ENCODE assay signal across 8 cellular contexts in the genomic region with DNA sequence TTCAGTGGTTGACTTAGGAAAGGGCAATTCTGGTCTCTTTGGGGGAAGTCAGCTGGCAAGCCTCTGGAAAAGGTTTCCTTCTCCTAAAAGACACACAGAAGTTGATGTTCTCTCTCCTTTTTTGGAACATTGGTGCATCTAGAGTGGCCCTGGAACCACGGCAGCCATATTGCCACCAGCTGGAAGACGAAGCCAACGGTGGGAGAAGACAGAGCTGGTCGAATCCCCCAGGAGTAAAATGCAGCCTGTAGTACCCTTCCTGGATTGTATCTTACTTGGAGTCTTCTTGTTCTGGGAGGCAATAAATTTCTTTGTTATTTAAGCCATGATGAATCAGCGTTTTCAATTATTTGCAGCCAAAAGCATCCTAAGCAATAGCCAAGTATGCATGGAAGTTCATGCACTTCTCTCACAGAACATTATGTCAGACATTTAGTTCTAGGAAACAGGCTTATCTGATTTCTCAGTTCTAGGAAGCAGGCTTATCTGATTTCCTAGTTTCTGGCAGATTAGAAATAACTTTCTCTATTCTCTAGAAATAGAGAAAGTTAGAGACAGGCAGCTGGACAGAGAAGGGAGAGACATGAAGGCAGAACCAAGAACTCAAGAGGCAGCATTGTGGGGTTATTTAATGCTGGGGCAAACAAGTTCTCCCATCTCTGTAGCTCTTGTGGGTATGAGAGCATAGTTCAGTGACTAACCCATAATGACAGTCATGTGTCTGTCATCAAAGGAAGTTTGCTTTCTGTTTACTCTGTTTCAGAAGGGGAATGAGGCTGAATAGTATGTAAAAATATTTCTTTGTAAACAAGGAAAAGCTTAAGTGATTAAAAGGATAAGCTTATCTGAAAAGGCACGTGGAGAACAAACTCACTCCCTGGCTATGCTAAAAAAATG. TPM values are rescaled to one million over a fixed set of nuclear protein-coding genes. Genes with fewer than 3 reads are reported as not detected.
A peak's percentile ranks its signal among the peaks of the same experiment; 100 is the strongest.
DNase-seq lines count a peak whose midpoint lies in the region; FAIRE-seq and TF ChIP-seq lines count a peak whose summit lies in the region.

No MANE protein-coding gene starts in this region.

- H3K27ac ChIP-seq in skeletal muscle tissue (ENCODE audit: low read depth, low read length) = peak overlapping the region; percentile 2

- peak; percentile 76 for FAIRE-seq in H54 (lab: Jason Lieb, UNC)

- TF ChIP-seq CTCF in cardiac fibroblast (IDR thresholded peaks at IDR 0.05; ENCODE audit: low read depth, low read length) = no peak

- H3K4me3 ChIP-seq in cardiac fibroblast (replicated peaks in 1 of 2; ENCODE audit: low read depth in 2 of 2, low read length in 2 of 2) (no peak overlapping the region), skeletal muscle tissue (ENCODE audit: low read length in 3 of 3) (no peak overlapping the region)

- DNase-seq in NCI-H1105 treated with DMSO at 0.1 percent for 48 hours (lab: John Stamatoyannopoulos, UW) (peak; percentile 10), NCI-H1105 (lab: John Stamatoyannopoulos, UW) (no peak), H54 (ENCODE audit: insufficient read length, low spot score) (no peak), M059J (ENCODE audit: low read depth) (peak; percentile 84), cardiac fibroblast (ENCODE audit: low read depth in 2 of 2) (peak; percentile 45 to 55), medulla oblongata (ENCODE audit: extremely low spot score) (no peak)
- no peak for DNase-seq in effector CD8-positive, alpha-beta T cell (lab: John Stamatoyannopoulos, UW)

- no peaks in the 10 kb centered on the region for H3K27me3 ChIP-seq in skeletal muscle tissue (ENCODE audit: control insufficient read depth in 3 of 3, insufficient read depth in 3 of 3, low read length in 3 of 3)

- H3K9ac ChIP-seq in skeletal muscle tissue (ENCODE audit: low read depth in 1 of 3, low read length in 3 of 3) = no peak overlapping the region

- H3K4me1 ChIP-seq in skeletal muscle tissue (ENCODE audit: control insufficient read depth in 3 of 3, insufficient read depth in 3 of 3, low read length in 3 of 3) = peaks cover 0 to 4% (median 0%) of the 10 kb centered on the region in 3 donors

- no peaks in the 10 kb centered on the region for H3K36me3 ChIP-seq in skeletal muscle tissue (ENCODE audit: control insufficient read depth in 3 of 3, insufficient read depth in 3 of 3, low read length in 3 of 3)

- no peak for TF ChIP-seq POLR2A in H54 (IDR thresholded peaks at IDR 0.05; ENCODE audit: low read depth, low read length)

- H3K9me3 ChIP-seq in skeletal muscle tissue (ENCODE audit: control insufficient read depth in 3 of 3, low read length in 3 of 3) = no peaks in the 10 kb centered on the region

RNA-seq across cellular contexts. Expression of gene NABP1, which starts 40.5 kb away (rescaled TPM):
- 18.6 and 37.5 TPM in 2 replicates for total RNA-seq in M059J (2014; rRNA removed; shearing (Covaris generic))
- total RNA-seq in skeletal muscle tissue = 14.6 TPM

Comparison
In these comparisons a context has a peak if more than half of its experiments do, and no peak if none do; other contexts are left out.
1. DNase-seq: peak in NCI-H1105 treated with DMSO at 0.1 percent for 48 hours (single experiment), M059J (single experiment) and cardiac fibroblast (2 of 2); none in NCI-H1105 (single experiment), H54 (single experiment), medulla oblongata (single experiment) and effector CD8-positive, alpha-beta T cell (single experiment).